In genomic region chr5:164597293-164597900, GRCh38 we compare ENCODE assay signal across 8 cellular contexts.
DNase-seq lines count a peak whose midpoint lies in the region; ATAC-seq and TF ChIP-seq lines count a peak whose summit lies in the region.

No MANE protein-coding gene starts in this region.

- no peak for TF ChIP-seq EP300 in upper lobe of left lung (IDR thresholded peaks at IDR 0.05)

- TF ChIP-seq POLR2A in upper lobe of left lung (IDR thresholded peaks at IDR 0.05) = no peak

- intact Hi-C loops in right cardiac atrium (cut with DNase I) = no loop called here
- intact Hi-C loops in Right ventricle myocardium superior (cut with DNase I) = no loop called here

- H3K36me3 ChIP-seq in upper lobe of left lung = no peaks in the 10 kb centered on the region
- no peaks in the 10 kb centered on the region for H3K36me3 ChIP-seq in effector memory CD4-positive, alpha-beta T cell (ENCODE audit: control insufficient read depth, insufficient read depth, low read length)

- no peaks in the 10 kb centered on the region for H3K27me3 ChIP-seq in right cardiac atrium (ENCODE audit: control insufficient read depth, insufficient read depth)
- no peaks in the 10 kb centered on the region for H3K27me3 ChIP-seq in upper lobe of left lung
- no peaks in the 10 kb centered on the region for H3K27me3 ChIP-seq in effector memory CD4-positive, alpha-beta T cell (replicated peaks; ENCODE audit: control insufficient read depth, insufficient read depth, low read length, poor library complexity, severe bottlenecking)

- no peak for ATAC-seq in right cardiac atrium
- no peak for ATAC-seq in Right ventricle myocardium superior (ENCODE audit: poor library complexity)
- peak; percentile 75 for ATAC-seq in HG03064 (IDR thresholded peaks at IDR 0.05; ENCODE audit: low read depth, unreplicated experiment)
- ATAC-seq in SK-N-SH treated with all-trans-retinoic acid at 6 μM for 48 hours = peak; percentile 63; the same call in 2 of the 3 replicates
- no peak for ATAC-seq in upper lobe of left lung (ENCODE audit: low FRiP score in 2 of 2)

- TF ChIP-seq CTCF in upper lobe of left lung (IDR thresholded peaks at IDR 0.05) = no peak

- H3K9me3 ChIP-seq in right cardiac atrium (ENCODE audit: control insufficient read depth, low read length) (no peaks in the 10 kb centered on the region), upper lobe of left lung (no peaks in the 10 kb centered on the region)
- H3K9me3 ChIP-seq in effector memory CD4-positive, alpha-beta T cell (ENCODE audit: control insufficient read depth, low read length) = no peaks in the 10 kb centered on the region

- DNase-seq in right cardiac atrium (peak in 2 of 3 donors; percentile 6 to 33), Right ventricle myocardium superior (no peak), NCI-H2081 (lab: John Stamatoyannopoulos, UW) (no peak), upper lobe of left lung (no peak), GM19238 (ENCODE audit: insufficient read length, low spot score) (no peak)
- DNase-seq in effector memory CD4-positive, alpha-beta T cell = no peak

- H3K27ac ChIP-seq in right cardiac atrium (ENCODE audit: low read length) = no peak overlapping the region
- H3K27ac ChIP-seq in upper lobe of left lung = no peak overlapping the region
- no peak overlapping the region for H3K27ac ChIP-seq in effector memory CD4-positive, alpha-beta T cell (ENCODE audit: insufficient read depth, low read length, poor library complexity, severe bottlenecking)

- H3K4me1 ChIP-seq in right cardiac atrium (ENCODE audit: control insufficient read depth, insufficient read depth, low read length) (no peaks in the 10 kb centered on the region), upper lobe of left lung (no peaks in the 10 kb centered on the region)
- H3K4me1 ChIP-seq in effector memory CD4-positive, alpha-beta T cell (ENCODE audit: control insufficient read depth, insufficient read depth, low read length, poor library complexity, severe bottlenecking) = no peaks in the 10 kb centered on the region

- WGBS in right cardiac atrium = 45% methylated on average over 5 of the region's 5 CpGs
- 50 to 53% methylated on average over 5 of the region's 5 CpGs for WGBS in upper lobe of left lung, 2 donors

- H3K4me3 ChIP-seq in right cardiac atrium (ENCODE audit: low read length) (no peak overlapping the region), upper lobe of left lung (no peak overlapping the region)
- no peak overlapping the region for H3K4me3 ChIP-seq in effector memory CD4-positive, alpha-beta T cell (ENCODE audit: insufficient read depth, low read depth, low read length, poor library complexity, severe bottlenecking)

TF ChIP-seq in SK-N-SH treated with all-trans-retinoic acid at 6 μM for 48 hours, 23 proteins besides CTCF, POLR2A, EP300 and RAD21:
- TF ChIP-seq ZNF70 (CRISPR knock-in tag; IDR thresholded peaks at IDR 0.05) = no peak
- no peak for TF ChIP-seq CSDC2 (CRISPR knock-in tag; IDR thresholded peaks at IDR 0.05)
- TF ChIP-seq ISL1 (CRISPR knock-in tag; IDR thresholded peaks at IDR 0.05) = no peak
- no peak for TF ChIP-seq SNAI2 (CRISPR knock-in tag; IDR thresholded peaks at IDR 0.05)
- no peak for TF ChIP-seq TSHZ2 (CRISPR knock-in tag; IDR thresholded peaks at IDR 0.05)
- TF ChIP-seq ZFP30 (CRISPR knock-in tag; IDR thresholded peaks at IDR 0.05) = no peak
- no peak for TF ChIP-seq RARB (CRISPR knock-in tag; IDR thresholded peaks at IDR 0.05)
- TF ChIP-seq ESRRG (CRISPR knock-in tag; IDR thresholded peaks at IDR 0.05) = no peak
- no peak for TF ChIP-seq ZC3H10 (CRISPR knock-in tag; IDR thresholded peaks at IDR 0.05)
- TF ChIP-seq CREB5 (CRISPR knock-in tag; IDR thresholded peaks at IDR 0.05; ENCODE audit: low read depth) = no peak

Comparison
In these comparisons a context has a peak if more than half of its experiments do, and no peak if none do; other contexts are left out.
1. DNase-seq: peak in right cardiac atrium (2 of 3); none in Right ventricle myocardium superior (single experiment), NCI-H2081 (0 of 2), upper lobe of left lung (0 of 2), effector memory CD4-positive, alpha-beta T cell (0 of 3) and GM19238 (single experiment).
2. ATAC-seq: peak in HG03064 (single experiment) and SK-N-SH treated with all-trans-retinoic acid at 6 μM for 48 hours (single experiment); none in right cardiac atrium (0 of 2), Right ventricle myocardium superior (single experiment) and upper lobe of left lung (0 of 2).